ENCODE assay signal across 8 cellular contexts in genomic region chr19:40420766-40421467, GRCh38. TPM values are rescaled to one million over a fixed set of nuclear protein-coding genes. Genes with fewer than 3 reads are reported as not detected.
DNase-seq lines count a peak whose midpoint lies in the region; ATAC-seq and TF ChIP-seq lines count a peak whose summit lies in the region.

No MANE protein-coding gene starts in this region.

- peak overlapping the region; percentile 62; the same call in 1 of the 2 replicates for H3K4me3 ChIP-seq in GM08714 (ENCODE audit: low read length)
- peak overlapping the region; percentile 48 for H3K4me3 ChIP-seq in kidney epithelial cell (ENCODE audit: low read depth, low read length)

- H3K27me3 ChIP-seq in kidney epithelial cell (ENCODE audit: control insufficient read depth, insufficient read depth, low read length) = no peaks in the 10 kb centered on the region

- TF ChIP-seq CTCF in kidney epithelial cell (IDR thresholded peaks at IDR 0.05; ENCODE audit: insufficient read depth, low read length, poor library complexity, severe bottlenecking) = peak; percentile 99

- ATAC-seq in HG02885 (IDR thresholded peaks at IDR 0.05; ENCODE audit: poor library complexity, unreplicated experiment) (peak; percentile 44), GM18870 (IDR thresholded peaks at IDR 0.05; ENCODE audit: unreplicated experiment) (no peak)

- H3K36me3 ChIP-seq in kidney epithelial cell (ENCODE audit: control insufficient read depth, insufficient read depth, low read length) = no peaks in the 10 kb centered on the region

- DNase-seq in NCI-H345 (lab: John Stamatoyannopoulos, UW) = peak; percentile 93
- peak; percentile 84 for DNase-seq in activated CD4-positive, CD25-positive, alpha-beta regulatory T cell treated with anti-CD3 and anti-CD28 coated beads, Interleukin-2, amount 50 U/mL, for 72 hours
- peak; percentile 96 for DNase-seq in cerebellum (ENCODE audit: low spot score)
- no peak for DNase-seq in kidney epithelial cell (ENCODE audit: low read depth)
- DNase-seq in stimulated activated CD4-positive, alpha-beta T cell treated with anti-CD3 and anti-CD28 coated beads, Interleukin-12 subunit alpha, Interleukin-12 subunit beta, amount 100 ng/mL, for 48 hours (ENCODE audit: low read depth in 2 of 3, low spot score in 1 of 3) = peak; percentile 40 to 68 (median 60)

RNA-seq across cellular contexts. Expression of gene SERTAD1, which starts 4.9 kb away (rescaled TPM):
- total RNA-seq in cerebellum (2.1 TPM), kidney epithelial cell (12.3 and 13.6 TPM in 2 replicates)

RNA-seq across cellular contexts. Expression of gene PRX, which starts 7.7 kb away (rescaled TPM):
- 1.8 TPM for total RNA-seq in cerebellum
- 2.5 and 2.7 TPM in 2 replicates for total RNA-seq in kidney epithelial cell

RNA-seq across cellular contexts. Expression of gene SERTAD3, which starts 23.2 kb away (rescaled TPM):
- total RNA-seq in cerebellum (6.5 TPM), kidney epithelial cell (11.4 and 12.9 TPM in 2 replicates)

RNA-seq across cellular contexts. Expression of gene HIPK4, which starts 30.9 kb away (rescaled TPM):
- total RNA-seq in cerebellum (0.18 TPM), kidney epithelial cell (0.55 TPM in 1 of 2 replicates, not detected in the other)

RNA-seq across cellular contexts. Expression of gene BLVRB, which starts 44.6 kb away (rescaled TPM):
- total RNA-seq in cerebellum (12.0 TPM), kidney epithelial cell (86.1 and 91.1 TPM in 2 replicates)
